Comparison of ENCODE assay signal across 10 cellular contexts in genomic region chr7:99860281-99861127, GRCh38. TPM values are rescaled to one million over a fixed set of nuclear protein-coding genes. Genes with fewer than 3 reads are reported as not detected.
DNase-seq lines count a peak whose midpoint lies in the region; ATAC-seq and TF ChIP-seq lines count a peak whose summit lies in the region.
"Had no signal": no experiment of that assay in that cellular context is flagged by ENCODE, and none has a peak within 500 bp of the region (broad histone marks: within the 10 kb centered on the region; RNA-seq: fewer than 3 reads in every experiment).

No MANE protein-coding gene starts in this region.

- no peak overlapping the region for H3K4me3 Mint-ChIP-seq in Caco-2 (ENCODE audit: unreplicated experiment)
- H3K4me3 Mint-ChIP-seq in osteocyte (ENCODE audit: unreplicated experiment), result no peak overlapping the region
- H3K4me3 Mint-ChIP-seq in activated CD4-positive, alpha-beta T cell treated with anti-CD3 and anti-CD28 coated beads, Interleukin-2, amount 10 ng/mL, durations not matched to agents 7 days and 5 days, result no peak overlapping the region
- H3K4me3 Mint-ChIP-seq: CD8-positive, alpha-beta memory T cell had no signal

- peak; percentile 32 to 57 for DNase-seq in Caco-2
- DNase-seq in RKO (ENCODE audit: low spot score), result peak; percentile 59
- DNase-seq in fibroblast of mammary gland (ENCODE audit: low read depth), result peak; percentile 94
- DNase-seq in osteocyte (ENCODE audit: extremely low spot score, unreplicated experiment), result peak; percentile 54
- no peak for DNase-seq in stimulated activated CD4-positive, alpha-beta T cell treated with anti-CD3 and anti-CD28 coated beads, Interleukin-4, amount 100 ng/mL, for 1 hour
- no peak for DNase-seq in NOMO-1 treated with DMSO at 0.1 percent for 48 hours (lab: John Stamatoyannopoulos, UW; ENCODE audit: unreplicated experiment)
- DNase-seq in activated CD4-positive, alpha-beta T cell treated with anti-CD3 and anti-CD28 coated beads, Interleukin-2, amount 10 ng/mL, durations not matched to agents 7 days and 5 days, result no peak
- DNase-seq: CD8-positive, alpha-beta memory T cell; kidney had no signal

- no peaks in the 10 kb centered on the region for H3K27me3 ChIP-seq in Caco-2 (replicated peaks; ENCODE audit: control insufficient read depth, insufficient read depth, low read length)

- TF ChIP-seq CTCF in Caco-2 (IDR thresholded peaks at IDR 0.05; ENCODE audit: insufficient read depth in 1 of 2, low read depth in 1 of 2, low read length in 1 of 2, severe bottlenecking in 1 of 2, unreplicated experiment in 1 of 2), result no peak
- TF ChIP-seq CTCF in fibroblast of mammary gland (conservative IDR thresholded peaks at IDR 0.05; ENCODE audit: control insufficient read depth, insufficient read depth, low read depth, low read length), result no peak
- TF ChIP-seq CTCF in osteocyte (IDR thresholded peaks at IDR 0.05), result no peak

- no TSS peak for BruUV-seq in Caco-2 (replicated peaks; lab: Mats Ljungman, UMichigan)

- POLR2A ChIA-PET in Caco-2 (lab: Charles Lee), result no interaction called here
- POLR2A ChIA-PET in activated CD4-positive, alpha-beta T cell treated with anti-CD3 and anti-CD28 coated beads, Interleukin-2, amount 10 ng/mL, durations not matched to agents 7 days and 5 days (lab: Charles Lee), result no interaction called here

- intact Hi-C loops in Caco-2 (cut with micrococcal nuclease; ENCODE audit: unreplicated experiment), result no loop called here

- H3K27ac Mint-ChIP-seq in Caco-2 (ENCODE audit: unreplicated experiment), result peak overlapping the region; percentile 21
- H3K27ac Mint-ChIP-seq in osteocyte (ENCODE audit: unreplicated experiment), result no peak overlapping the region
- no peak overlapping the region for H3K27ac Mint-ChIP-seq in activated CD4-positive, alpha-beta T cell treated with anti-CD3 and anti-CD28 coated beads, Interleukin-2, amount 10 ng/mL, durations not matched to agents 7 days and 5 days
- H3K27ac Mint-ChIP-seq: CD8-positive, alpha-beta memory T cell had no signal

- H3K36me3 ChIP-seq in Caco-2 (ENCODE audit: control insufficient read depth, insufficient read depth, low read length), result no peaks in the 10 kb centered on the region

- H3K9me3 Mint-ChIP-seq in Caco-2 (ENCODE audit: unreplicated experiment), result no peaks in the 10 kb centered on the region
- H3K9me3 Mint-ChIP-seq in osteocyte (ENCODE audit: unreplicated experiment), result no peaks in the 10 kb centered on the region
- no peaks in the 10 kb centered on the region for H3K9me3 Mint-ChIP-seq in activated CD4-positive, alpha-beta T cell treated with anti-CD3 and anti-CD28 coated beads, Interleukin-2, amount 10 ng/mL, durations not matched to agents 7 days and 5 days
- H3K9me3 Mint-ChIP-seq: CD8-positive, alpha-beta memory T cell had no signal

- H3K27me3 Mint-ChIP-seq in Caco-2 (ENCODE audit: insufficient read depth, unreplicated experiment) (no peaks in the 10 kb centered on the region), osteocyte (ENCODE audit: unreplicated experiment) (peaks cover 2% of the 10 kb centered on the region)
- H3K27me3 Mint-ChIP-seq in activated CD4-positive, alpha-beta T cell treated with anti-CD3 and anti-CD28 coated beads, Interleukin-2, amount 10 ng/mL, durations not matched to agents 7 days and 5 days, result peaks cover 9% of the 10 kb centered on the region

- no peak overlapping the region for H3K4me3 ChIP-seq in Caco-2 (ENCODE audit: low read depth, low read length)
- no peak overlapping the region for H3K4me3 ChIP-seq in fibroblast of mammary gland (ENCODE audit: control insufficient read depth, low read depth, low read length)

- no peaks in the 10 kb centered on the region for H3K36me3 Mint-ChIP-seq in Caco-2 (ENCODE audit: insufficient read depth, unreplicated experiment)
- H3K36me3 Mint-ChIP-seq in osteocyte (ENCODE audit: unreplicated experiment), result no peaks in the 10 kb centered on the region
- no peaks in the 10 kb centered on the region for H3K36me3 Mint-ChIP-seq in activated CD4-positive, alpha-beta T cell treated with anti-CD3 and anti-CD28 coated beads, Interleukin-2, amount 10 ng/mL, durations not matched to agents 7 days and 5 days (ENCODE audit: low read depth)
- H3K36me3 Mint-ChIP-seq: CD8-positive, alpha-beta memory T cell had no signal

- ATAC-seq in GM19452 (IDR thresholded peaks at IDR 0.05; ENCODE audit: unreplicated experiment), result no peak

- CTCF ChIA-PET in Caco-2 (lab: Charles Lee), result no interaction called here
- CTCF ChIA-PET in activated CD4-positive, alpha-beta T cell treated with anti-CD3 and anti-CD28 coated beads, Interleukin-2, amount 10 ng/mL, durations not matched to agents 7 days and 5 days (lab: Charles Lee), result no interaction called here

- 0 out of 2 replicates have a peak, but pooled peaks cover under 1% of the 10 kb centered on the region for H3K9me3 ChIP-seq in Caco-2

- H3K4me1 Mint-ChIP-seq in Caco-2 (ENCODE audit: low read depth, unreplicated experiment), result peaks cover 7% of the 10 kb centered on the region
- peaks cover 2% of the 10 kb centered on the region for H3K4me1 Mint-ChIP-seq in osteocyte (ENCODE audit: unreplicated experiment)
- H3K4me1 Mint-ChIP-seq in activated CD4-positive, alpha-beta T cell treated with anti-CD3 and anti-CD28 coated beads, Interleukin-2, amount 10 ng/mL, durations not matched to agents 7 days and 5 days, result no peaks in the 10 kb centered on the region
- H3K4me1 Mint-ChIP-seq: CD8-positive, alpha-beta memory T cell had no signal

- H3K4me1 ChIP-seq in Caco-2, result peaks cover 22% of the 10 kb centered on the region

RNA-seq across cellular contexts. Expression of gene OR2AE1, which starts 16.3 kb away (rescaled TPM):
- total RNA-seq in Caco-2 (2022), result not detected in 2 replicates
- total RNA-seq in osteocyte, result not detected in 2 replicates
- under 1 TPM in 1 of 2 experiments, not detected in 1; 0.25 TPM for total RNA-seq in activated CD4-positive, alpha-beta T cell treated with anti-CD3 and anti-CD28 coated beads, Interleukin-2, amount 10 ng/mL, durations not matched to agents 7 days and 5 days
- total RNA-seq: kidney had no signal

RNA-seq across cellular contexts. Expression of gene CYP3A43, which starts 32.7 kb away (rescaled TPM):
- total RNA-seq in Caco-2 (2022), result not detected in 2 replicates
- not detected in 2 replicates for total RNA-seq in osteocyte
- not detected for total RNA-seq in activated CD4-positive, alpha-beta T cell treated with anti-CD3 and anti-CD28 coated beads, Interleukin-2, amount 10 ng/mL, durations not matched to agents 7 days and 5 days
- total RNA-seq: CD8-positive, alpha-beta memory T cell had no signal

RNA-seq across cellular contexts. Expression of gene TRIM4, which starts 58.8 kb away (rescaled TPM):
- total RNA-seq in Caco-2 (2022) (22.5 and 25.6 TPM in 2 replicates), osteocyte (13.1 and 14.3 TPM in 2 replicates)
- total RNA-seq in activated CD4-positive, alpha-beta T cell treated with anti-CD3 and anti-CD28 coated beads, Interleukin-2, amount 10 ng/mL, durations not matched to agents 7 days and 5 days, result 10 to 100 TPM; 33.3 to 33.5 TPM

Comparison
In these comparisons a context has a peak if more than half of its experiments do, and no peak if none do; other contexts are left out.
1. DNase-seq: peak in Caco-2 (2 of 2), RKO (single experiment), fibroblast of mammary gland (single experiment) and osteocyte (single experiment); none in stimulated activated CD4-positive, alpha-beta T cell treated with anti-CD3 and anti-CD28 coated beads, Interleukin-4, amount 100 ng/mL, for 1 hour (single experiment), NOMO-1 treated with DMSO at 0.1 percent for 48 hours (single experiment) and activated CD4-positive, alpha-beta T cell treated with anti-CD3 and anti-CD28 coated beads, Interleukin-2, amount 10 ng/mL, durations not matched to agents 7 days and 5 days (single experiment).